ENCODE assay signal across 2 cellular contexts in genomic region chr7:108497082-108497725, GRCh38.
TF ChIP-seq lines count a peak whose summit lies in the region.

No MANE protein-coding gene starts in this region.

TF ChIP-seq in A549, 52 proteins besides CTCF, POLR2A, EP300 and RAD21 (continued from another document):
- TF ChIP-seq REST (IDR thresholded peaks at IDR 0.05) (no peak), FOSB (CRISPR knock-in tag; IDR thresholded peaks at IDR 0.05) (no peak), CHD2 (IDR thresholded peaks at IDR 0.05; ENCODE audit: low read length, partially characterized antibody) (no peak)

TF ChIP-seq in H1, 55 proteins besides CTCF, POLR2A, EP300 and RAD21 (continued from another document):
- TF ChIP-seq MAFK (IDR thresholded peaks at IDR 0.05; ENCODE audit: low read depth, low read length): 0 out of 2 replicates have a peak, but pooled peaks have one; percentile 10
TF ChIP-seq in H1: peak in this region for 1.
